In the genomic region with DNA sequence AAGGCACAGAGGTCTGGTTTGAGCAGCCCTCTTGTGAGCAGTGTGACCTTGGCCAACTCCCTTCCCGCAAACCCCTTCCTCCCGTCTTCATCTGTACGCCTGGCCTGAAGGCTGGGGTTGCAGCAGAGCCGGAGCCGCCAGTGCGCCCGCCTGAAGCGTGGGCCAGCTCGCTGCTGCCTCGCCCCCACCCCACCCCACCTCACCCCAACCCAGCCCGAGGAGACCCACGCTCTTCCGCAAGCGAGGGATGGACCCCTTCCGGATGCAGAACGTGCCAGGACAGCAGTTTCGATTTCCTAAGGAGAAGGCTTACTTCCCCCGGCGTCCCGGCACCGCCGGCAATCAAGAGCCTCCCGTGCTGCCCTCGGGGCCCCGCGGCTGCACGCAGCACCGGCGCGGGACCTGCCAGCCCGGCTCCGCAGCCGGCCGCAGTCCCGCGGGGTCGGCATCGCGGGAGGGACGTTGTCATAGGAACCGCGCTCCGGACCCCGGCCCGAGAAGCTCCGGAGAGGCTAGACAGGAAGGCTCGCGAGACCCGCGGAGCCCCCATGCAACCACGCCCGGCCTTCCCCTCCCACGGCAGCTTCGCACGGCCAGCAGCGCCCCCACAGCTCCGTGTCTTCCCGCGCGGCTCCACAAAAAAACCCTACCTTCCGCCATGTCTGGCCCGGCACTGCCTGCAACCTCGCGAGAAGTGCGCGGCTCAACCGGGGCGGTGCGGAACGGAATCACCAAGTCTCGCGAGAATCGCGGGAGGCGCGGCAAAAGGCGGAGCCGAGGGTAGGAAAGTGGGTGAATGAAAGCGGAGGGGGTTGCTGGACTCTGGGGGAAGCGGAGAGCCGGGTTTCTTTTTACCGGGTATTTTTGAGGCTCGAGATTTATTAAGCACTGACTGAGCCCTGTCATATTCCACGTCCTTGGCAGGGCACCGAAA, we compare ENCODE assay signal across 1 cellular context.
TF ChIP-seq lines count a peak whose summit lies in the region.

A gene with protein sequence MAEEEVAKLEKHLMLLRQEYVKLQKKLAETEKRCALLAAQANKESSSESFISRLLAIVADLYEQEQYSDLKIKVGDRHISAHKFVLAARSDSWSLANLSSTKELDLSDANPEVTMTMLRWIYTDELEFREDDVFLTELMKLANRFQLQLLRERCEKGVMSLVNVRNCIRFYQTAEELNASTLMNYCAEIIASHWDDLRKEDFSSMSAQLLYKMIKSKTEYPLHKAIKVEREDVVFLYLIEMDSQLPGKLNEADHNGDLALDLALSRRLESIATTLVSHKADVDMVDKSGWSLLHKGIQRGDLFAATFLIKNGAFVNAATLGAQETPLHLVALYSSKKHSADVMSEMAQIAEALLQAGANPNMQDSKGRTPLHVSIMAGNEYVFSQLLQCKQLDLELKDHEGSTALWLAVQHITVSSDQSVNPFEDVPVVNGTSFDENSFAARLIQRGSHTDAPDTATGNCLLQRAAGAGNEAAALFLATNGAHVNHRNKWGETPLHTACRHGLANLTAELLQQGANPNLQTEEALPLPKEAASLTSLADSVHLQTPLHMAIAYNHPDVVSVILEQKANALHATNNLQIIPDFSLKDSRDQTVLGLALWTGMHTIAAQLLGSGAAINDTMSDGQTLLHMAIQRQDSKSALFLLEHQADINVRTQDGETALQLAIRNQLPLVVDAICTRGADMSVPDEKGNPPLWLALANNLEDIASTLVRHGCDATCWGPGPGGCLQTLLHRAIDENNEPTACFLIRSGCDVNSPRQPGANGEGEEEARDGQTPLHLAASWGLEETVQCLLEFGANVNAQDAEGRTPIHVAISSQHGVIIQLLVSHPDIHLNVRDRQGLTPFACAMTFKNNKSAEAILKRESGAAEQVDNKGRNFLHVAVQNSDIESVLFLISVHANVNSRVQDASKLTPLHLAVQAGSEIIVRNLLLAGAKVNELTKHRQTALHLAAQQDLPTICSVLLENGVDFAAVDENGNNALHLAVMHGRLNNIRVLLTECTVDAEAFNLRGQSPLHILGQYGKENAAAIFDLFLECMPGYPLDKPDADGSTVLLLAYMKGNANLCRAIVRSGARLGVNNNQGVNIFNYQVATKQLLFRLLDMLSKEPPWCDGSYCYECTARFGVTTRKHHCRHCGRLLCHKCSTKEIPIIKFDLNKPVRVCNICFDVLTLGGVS (minus strand): TSS at position 698 of the 934 bp plus-strand sequence. CDS start 38 bp downstream, at position 660.

TF ChIP-seq in HepG2, 621 proteins besides CTCF, POLR2A, EP300 and RAD21 (continued from another document and continues in another):
- TF ChIP-seq, protein P1, sequence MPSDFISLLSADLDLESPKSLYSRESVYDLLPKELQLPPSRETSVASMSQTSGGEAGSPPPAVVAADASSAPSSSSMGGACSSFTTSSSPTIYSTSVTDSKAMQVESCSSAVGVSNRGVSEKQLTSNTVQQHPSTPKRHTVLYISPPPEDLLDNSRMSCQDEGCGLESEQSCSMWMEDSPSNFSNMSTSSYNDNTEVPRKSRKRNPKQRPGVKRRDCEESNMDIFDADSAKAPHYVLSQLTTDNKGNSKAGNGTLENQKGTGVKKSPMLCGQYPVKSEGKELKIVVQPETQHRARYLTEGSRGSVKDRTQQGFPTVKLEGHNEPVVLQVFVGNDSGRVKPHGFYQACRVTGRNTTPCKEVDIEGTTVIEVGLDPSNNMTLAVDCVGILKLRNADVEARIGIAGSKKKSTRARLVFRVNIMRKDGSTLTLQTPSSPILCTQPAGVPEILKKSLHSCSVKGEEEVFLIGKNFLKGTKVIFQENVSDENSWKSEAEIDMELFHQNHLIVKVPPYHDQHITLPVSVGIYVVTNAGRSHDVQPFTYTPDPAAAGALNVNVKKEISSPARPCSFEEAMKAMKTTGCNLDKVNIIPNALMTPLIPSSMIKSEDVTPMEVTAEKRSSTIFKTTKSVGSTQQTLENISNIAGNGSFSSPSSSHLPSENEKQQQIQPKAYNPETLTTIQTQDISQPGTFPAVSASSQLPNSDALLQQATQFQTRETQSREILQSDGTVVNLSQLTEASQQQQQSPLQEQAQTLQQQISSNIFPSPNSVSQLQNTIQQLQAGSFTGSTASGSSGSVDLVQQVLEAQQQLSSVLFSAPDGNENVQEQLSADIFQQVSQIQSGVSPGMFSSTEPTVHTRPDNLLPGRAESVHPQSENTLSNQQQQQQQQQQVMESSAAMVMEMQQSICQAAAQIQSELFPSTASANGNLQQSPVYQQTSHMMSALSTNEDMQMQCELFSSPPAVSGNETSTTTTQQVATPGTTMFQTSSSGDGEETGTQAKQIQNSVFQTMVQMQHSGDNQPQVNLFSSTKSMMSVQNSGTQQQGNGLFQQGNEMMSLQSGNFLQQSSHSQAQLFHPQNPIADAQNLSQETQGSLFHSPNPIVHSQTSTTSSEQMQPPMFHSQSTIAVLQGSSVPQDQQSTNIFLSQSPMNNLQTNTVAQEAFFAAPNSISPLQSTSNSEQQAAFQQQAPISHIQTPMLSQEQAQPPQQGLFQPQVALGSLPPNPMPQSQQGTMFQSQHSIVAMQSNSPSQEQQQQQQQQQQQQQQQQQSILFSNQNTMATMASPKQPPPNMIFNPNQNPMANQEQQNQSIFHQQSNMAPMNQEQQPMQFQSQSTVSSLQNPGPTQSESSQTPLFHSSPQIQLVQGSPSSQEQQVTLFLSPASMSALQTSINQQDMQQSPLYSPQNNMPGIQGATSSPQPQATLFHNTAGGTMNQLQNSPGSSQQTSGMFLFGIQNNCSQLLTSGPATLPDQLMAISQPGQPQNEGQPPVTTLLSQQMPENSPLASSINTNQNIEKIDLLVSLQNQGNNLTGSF (CRISPR knock-in tag; IDR thresholded peaks at IDR 0.05): no peak
- TF ChIP-seq, protein P2, sequence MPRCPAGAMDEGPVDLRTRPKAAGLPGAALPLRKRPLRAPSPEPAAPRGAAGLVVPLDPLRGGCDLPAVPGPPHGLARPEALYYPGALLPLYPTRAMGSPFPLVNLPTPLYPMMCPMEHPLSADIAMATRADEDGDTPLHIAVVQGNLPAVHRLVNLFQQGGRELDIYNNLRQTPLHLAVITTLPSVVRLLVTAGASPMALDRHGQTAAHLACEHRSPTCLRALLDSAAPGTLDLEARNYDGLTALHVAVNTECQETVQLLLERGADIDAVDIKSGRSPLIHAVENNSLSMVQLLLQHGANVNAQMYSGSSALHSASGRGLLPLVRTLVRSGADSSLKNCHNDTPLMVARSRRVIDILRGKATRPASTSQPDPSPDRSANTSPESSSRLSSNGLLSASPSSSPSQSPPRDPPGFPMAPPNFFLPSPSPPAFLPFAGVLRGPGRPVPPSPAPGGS (CRISPR knock-in tag; IDR thresholded peaks at IDR 0.05): peak; percentile 86; the same call in 1 of the 2 replicates
- TF ChIP-seq, protein P3, sequence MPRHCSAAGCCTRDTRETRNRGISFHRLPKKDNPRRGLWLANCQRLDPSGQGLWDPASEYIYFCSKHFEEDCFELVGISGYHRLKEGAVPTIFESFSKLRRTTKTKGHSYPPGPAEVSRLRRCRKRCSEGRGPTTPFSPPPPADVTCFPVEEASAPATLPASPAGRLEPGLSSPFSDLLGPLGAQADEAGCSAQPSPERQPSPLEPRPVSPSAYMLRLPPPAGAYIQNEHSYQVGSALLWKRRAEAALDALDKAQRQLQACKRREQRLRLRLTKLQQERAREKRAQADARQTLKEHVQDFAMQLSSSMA (CRISPR knock-in tag; IDR thresholded peaks at IDR 0.05): peak; percentile 95
- 0 out of 2 replicates have a peak, but pooled peaks have one; percentile 48 for TF ChIP-seq ZNF546 (CRISPR knock-in tag; conservative IDR thresholded peaks at IDR 0.05)
- TF ChIP-seq, protein P4, sequence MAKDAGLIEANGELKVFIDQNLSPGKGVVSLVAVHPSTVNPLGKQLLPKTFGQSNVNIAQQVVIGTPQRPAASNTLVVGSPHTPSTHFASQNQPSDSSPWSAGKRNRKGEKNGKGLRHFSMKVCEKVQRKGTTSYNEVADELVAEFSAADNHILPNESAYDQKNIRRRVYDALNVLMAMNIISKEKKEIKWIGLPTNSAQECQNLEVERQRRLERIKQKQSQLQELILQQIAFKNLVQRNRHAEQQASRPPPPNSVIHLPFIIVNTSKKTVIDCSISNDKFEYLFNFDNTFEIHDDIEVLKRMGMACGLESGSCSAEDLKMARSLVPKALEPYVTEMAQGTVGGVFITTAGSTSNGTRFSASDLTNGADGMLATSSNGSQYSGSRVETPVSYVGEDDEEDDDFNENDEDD (CRISPR knock-in tag; IDR thresholded peaks at IDR 0.05; ENCODE audit: borderline replicate concordance): peak; percentile 88
- TF ChIP-seq, protein P5, sequence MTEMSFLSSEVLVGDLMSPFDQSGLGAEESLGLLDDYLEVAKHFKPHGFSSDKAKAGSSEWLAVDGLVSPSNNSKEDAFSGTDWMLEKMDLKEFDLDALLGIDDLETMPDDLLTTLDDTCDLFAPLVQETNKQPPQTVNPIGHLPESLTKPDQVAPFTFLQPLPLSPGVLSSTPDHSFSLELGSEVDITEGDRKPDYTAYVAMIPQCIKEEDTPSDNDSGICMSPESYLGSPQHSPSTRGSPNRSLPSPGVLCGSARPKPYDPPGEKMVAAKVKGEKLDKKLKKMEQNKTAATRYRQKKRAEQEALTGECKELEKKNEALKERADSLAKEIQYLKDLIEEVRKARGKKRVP (CRISPR knock-in tag; IDR thresholded peaks at IDR 0.05): peak in 1 of 2 experiments; percentile 41; a peak in 2 of 4 replicates
- TF ChIP-seq, protein P6, sequence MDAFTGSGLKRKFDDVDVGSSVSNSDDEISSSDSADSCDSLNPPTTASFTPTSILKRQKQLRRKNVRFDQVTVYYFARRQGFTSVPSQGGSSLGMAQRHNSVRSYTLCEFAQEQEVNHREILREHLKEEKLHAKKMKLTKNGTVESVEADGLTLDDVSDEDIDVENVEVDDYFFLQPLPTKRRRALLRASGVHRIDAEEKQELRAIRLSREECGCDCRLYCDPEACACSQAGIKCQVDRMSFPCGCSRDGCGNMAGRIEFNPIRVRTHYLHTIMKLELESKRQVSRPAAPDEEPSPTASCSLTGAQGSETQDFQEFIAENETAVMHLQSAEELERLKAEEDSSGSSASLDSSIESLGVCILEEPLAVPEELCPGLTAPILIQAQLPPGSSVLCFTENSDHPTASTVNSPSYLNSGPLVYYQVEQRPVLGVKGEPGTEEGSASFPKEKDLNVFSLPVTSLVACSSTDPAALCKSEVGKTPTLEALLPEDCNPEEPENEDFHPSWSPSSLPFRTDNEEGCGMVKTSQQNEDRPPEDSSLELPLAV (CRISPR knock-in tag; conservative IDR thresholded peaks at IDR 0.05; ENCODE audit: low read depth): no peak
- TF ChIP-seq, protein P7, sequence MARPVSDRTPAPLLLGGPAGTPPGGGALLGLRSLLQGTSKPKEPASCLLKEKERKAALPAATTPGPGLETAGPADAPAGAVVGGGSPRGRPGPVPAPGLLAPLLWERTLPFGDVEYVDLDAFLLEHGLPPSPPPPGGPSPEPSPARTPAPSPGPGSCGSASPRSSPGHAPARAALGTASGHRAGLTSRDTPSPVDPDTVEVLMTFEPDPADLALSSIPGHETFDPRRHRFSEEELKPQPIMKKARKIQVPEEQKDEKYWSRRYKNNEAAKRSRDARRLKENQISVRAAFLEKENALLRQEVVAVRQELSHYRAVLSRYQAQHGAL (CRISPR knock-in tag; IDR thresholded peaks at IDR 0.05; ENCODE audit: not compliant biosample characterization): no peak
- TF ChIP-seq JDP2 (CRISPR knock-in tag; IDR thresholded peaks at IDR 0.05; ENCODE audit: borderline replicate concordance): no peak
- TF ChIP-seq XBP1 (CRISPR knock-in tag; IDR thresholded peaks at IDR 0.05): no peak
- TF ChIP-seq PRMT3 (CRISPR knock-in tag; IDR thresholded peaks at IDR 0.05; ENCODE audit: borderline replicate concordance, low read depth): no peak
- TF ChIP-seq ZNF468 (CRISPR knock-in tag; IDR thresholded peaks at IDR 0.05): no peak
- TF ChIP-seq, protein P8, sequence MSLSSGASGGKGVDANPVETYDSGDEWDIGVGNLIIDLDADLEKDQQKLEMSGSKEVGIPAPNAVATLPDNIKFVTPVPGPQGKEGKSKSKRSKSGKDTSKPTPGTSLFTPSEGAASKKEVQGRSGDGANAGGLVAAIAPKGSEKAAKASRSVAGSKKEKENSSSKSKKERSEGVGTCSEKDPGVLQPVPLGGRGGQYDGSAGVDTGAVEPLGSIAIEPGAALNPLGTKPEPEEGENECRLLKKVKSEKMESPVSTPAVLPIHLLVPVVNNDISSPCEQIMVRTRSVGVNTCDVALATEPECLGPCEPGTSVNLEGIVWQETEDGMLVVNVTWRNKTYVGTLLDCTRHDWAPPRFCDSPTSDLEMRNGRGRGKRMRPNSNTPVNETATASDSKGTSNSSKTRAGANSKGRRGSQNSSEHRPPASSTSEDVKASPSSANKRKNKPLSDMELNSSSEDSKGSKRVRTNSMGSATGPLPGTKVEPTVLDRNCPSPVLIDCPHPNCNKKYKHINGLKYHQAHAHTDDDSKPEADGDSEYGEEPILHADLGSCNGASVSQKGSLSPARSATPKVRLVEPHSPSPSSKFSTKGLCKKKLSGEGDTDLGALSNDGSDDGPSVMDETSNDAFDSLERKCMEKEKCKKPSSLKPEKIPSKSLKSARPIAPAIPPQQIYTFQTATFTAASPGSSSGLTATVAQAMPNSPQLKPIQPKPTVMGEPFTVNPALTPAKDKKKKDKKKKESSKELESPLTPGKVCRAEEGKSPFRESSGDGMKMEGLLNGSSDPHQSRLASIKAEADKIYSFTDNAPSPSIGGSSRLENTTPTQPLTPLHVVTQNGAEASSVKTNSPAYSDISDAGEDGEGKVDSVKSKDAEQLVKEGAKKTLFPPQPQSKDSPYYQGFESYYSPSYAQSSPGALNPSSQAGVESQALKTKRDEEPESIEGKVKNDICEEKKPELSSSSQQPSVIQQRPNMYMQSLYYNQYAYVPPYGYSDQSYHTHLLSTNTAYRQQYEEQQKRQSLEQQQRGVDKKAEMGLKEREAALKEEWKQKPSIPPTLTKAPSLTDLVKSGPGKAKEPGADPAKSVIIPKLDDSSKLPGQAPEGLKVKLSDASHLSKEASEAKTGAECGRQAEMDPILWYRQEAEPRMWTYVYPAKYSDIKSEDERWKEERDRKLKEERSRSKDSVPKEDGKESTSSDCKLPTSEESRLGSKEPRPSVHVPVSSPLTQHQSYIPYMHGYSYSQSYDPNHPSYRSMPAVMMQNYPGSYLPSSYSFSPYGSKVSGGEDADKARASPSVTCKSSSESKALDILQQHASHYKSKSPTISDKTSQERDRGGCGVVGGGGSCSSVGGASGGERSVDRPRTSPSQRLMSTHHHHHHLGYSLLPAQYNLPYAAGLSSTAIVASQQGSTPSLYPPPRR (CRISPR knock-in tag; IDR thresholded peaks at IDR 0.05; ENCODE audit: borderline replicate concordance): peak; percentile 58; the same call in 1 of the 2 replicates
